8 cellular contexts compared by ENCODE assay signal in the genomic region with DNA sequence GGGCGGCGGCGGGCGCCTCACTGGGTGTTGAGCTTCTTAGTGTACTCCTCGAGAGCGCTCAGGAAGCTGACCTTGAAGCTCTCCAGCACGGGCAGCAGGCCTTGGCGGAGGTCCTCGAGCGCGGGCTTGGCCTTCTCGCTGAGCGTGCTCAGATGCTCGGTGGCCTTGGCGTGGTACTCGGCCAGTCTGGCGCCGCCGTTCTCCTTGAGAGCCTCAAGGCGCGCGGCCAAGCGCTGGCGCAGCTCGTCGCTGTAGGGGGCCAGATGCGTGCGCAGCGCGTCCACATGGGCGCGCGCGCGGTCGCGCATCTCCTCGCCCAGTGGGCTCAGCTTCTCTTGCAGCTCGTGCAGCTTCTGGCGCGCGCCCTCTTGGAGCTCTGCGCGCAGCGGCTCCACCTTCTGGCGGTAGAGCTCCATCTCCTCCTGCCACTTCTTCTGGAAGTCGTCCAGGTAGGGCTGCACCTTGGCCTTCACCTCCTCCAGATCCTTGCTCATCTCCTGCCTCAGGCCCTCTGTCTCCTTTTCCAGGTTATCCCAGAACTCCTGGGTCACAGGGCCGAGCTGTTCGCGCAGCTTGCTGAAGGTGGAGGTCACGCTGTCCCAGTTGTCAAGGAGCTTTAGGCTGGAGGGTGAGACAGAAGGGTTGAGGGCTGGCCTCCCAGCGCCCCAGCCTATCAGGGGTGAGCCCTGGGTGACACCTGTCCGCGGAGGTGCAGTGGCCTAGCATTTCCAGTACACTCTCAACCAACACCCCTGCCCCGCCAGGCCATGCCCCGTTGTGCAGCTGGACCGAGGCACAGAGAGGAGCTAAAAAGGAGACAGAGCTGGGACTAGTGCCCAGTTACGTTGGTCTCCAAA. TPM values are rescaled to one million over a fixed set of nuclear protein-coding genes. Genes with fewer than 3 reads are reported as not detected.
DNase-seq lines count a peak whose midpoint lies in the region; ATAC-seq and TF ChIP-seq lines count a peak whose summit lies in the region.

No MANE protein-coding gene starts in this region.

- H3K9me3 Mint-ChIP-seq in activated T-helper 17 cell treated with anti-CD3 and anti-CD28 coated beads, Interleukin-2, amount 50 U/mL, for 72 hours, result no peaks in the 10 kb centered on the region
- H3K9me3 Mint-ChIP-seq in natural killer cell, result no peaks in the 10 kb centered on the region

- DNase-seq in DMS153 (lab: John Stamatoyannopoulos, UW) (peak; percentile 76), fibroblast of pulmonary artery (ENCODE audit: low read depth) (peak; percentile 98), natural killer cell (peak; percentile 75)
- DNase-seq in Jurkat, Clone E6-1 (ENCODE audit: low read depth, low spot score), result peak; percentile 84
- peak; percentile 64 to 83 (median 70) for DNase-seq in stimulated activated naive CD4-positive, alpha-beta T cell (lab: John Stamatoyannopoulos, UW)

- H3K36me3 Mint-ChIP-seq in activated T-helper 17 cell treated with anti-CD3 and anti-CD28 coated beads, Interleukin-2, amount 50 U/mL, for 72 hours (ENCODE audit: low read depth), result no peaks in the 10 kb centered on the region
- H3K36me3 Mint-ChIP-seq in natural killer cell, result no peaks in the 10 kb centered on the region

- intact Hi-C loops in natural killer cell (cut with micrococcal nuclease), result loop anchor here (1.0 to 5.0 kb wide), 2 partner anchors 45 to 104 kb away; partner anchors contain the start of gene APOA5

- no peak overlapping the region for H3K27ac Mint-ChIP-seq in activated T-helper 17 cell treated with anti-CD3 and anti-CD28 coated beads, Interleukin-2, amount 50 U/mL, for 72 hours
- peak overlapping the region; percentile 46 to 82 for H3K27ac Mint-ChIP-seq in natural killer cell

- TF ChIP-seq CTCF in fibroblast of pulmonary artery (IDR thresholded peaks at IDR 0.05; ENCODE audit: low read length, missing control alignments), result peak; percentile 64
- TF ChIP-seq CTCF in natural killer cell (IDR thresholded peaks at IDR 0.05), result peak; percentile 63

- peak overlapping the region; percentile 66 for H3K4me3 Mint-ChIP-seq in activated T-helper 17 cell treated with anti-CD3 and anti-CD28 coated beads, Interleukin-2, amount 50 U/mL, for 72 hours
- H3K4me3 Mint-ChIP-seq in natural killer cell, result peak overlapping the region; percentile 84

- H3K4me1 Mint-ChIP-seq in activated T-helper 17 cell treated with anti-CD3 and anti-CD28 coated beads, Interleukin-2, amount 50 U/mL, for 72 hours, result no peaks in the 10 kb centered on the region
- peaks cover 17 to 18% of the 10 kb centered on the region in 2 donors for H3K4me1 Mint-ChIP-seq in natural killer cell

- H3K27me3 Mint-ChIP-seq in activated T-helper 17 cell treated with anti-CD3 and anti-CD28 coated beads, Interleukin-2, amount 50 U/mL, for 72 hours, result no peaks in the 10 kb centered on the region
- H3K27me3 Mint-ChIP-seq in natural killer cell (ENCODE audit: low read depth in 2 of 2), result peaks cover 0 to 2% of the 10 kb centered on the region in 2 donors

- peak overlapping the region; percentile 52 for H3K4me3 ChIP-seq in Jurkat, Clone E6-1 (ENCODE audit: low read length)
- peak overlapping the region; percentile 14 for H3K4me3 ChIP-seq in fibroblast of pulmonary artery (replicated peaks; ENCODE audit: low read depth, low read length)

- ATAC-seq in GM21528 (IDR thresholded peaks at IDR 0.05; ENCODE audit: low FRiP score, unreplicated experiment), result peak; percentile 69
- ATAC-seq in activated T-helper 17 cell treated with anti-CD3 and anti-CD28 coated beads, Interleukin-2, amount 50 U/mL, for 72 hours (replicated peaks), result peak; percentile 89
- peak; percentile 92 to 97 (median 96) for ATAC-seq in natural killer cell

TF ChIP-seq in PFSK-1, 5 proteins besides CTCF, POLR2A, EP300 and RAD21:
- TF ChIP-seq FOXP2 (optimal IDR thresholded peaks at IDR 0.05; ENCODE audit: borderline replicate concordance, extremely low read depth, extremely low read length, insufficient read depth), result peak; percentile 12
- TF ChIP-seq, protein P1, sequence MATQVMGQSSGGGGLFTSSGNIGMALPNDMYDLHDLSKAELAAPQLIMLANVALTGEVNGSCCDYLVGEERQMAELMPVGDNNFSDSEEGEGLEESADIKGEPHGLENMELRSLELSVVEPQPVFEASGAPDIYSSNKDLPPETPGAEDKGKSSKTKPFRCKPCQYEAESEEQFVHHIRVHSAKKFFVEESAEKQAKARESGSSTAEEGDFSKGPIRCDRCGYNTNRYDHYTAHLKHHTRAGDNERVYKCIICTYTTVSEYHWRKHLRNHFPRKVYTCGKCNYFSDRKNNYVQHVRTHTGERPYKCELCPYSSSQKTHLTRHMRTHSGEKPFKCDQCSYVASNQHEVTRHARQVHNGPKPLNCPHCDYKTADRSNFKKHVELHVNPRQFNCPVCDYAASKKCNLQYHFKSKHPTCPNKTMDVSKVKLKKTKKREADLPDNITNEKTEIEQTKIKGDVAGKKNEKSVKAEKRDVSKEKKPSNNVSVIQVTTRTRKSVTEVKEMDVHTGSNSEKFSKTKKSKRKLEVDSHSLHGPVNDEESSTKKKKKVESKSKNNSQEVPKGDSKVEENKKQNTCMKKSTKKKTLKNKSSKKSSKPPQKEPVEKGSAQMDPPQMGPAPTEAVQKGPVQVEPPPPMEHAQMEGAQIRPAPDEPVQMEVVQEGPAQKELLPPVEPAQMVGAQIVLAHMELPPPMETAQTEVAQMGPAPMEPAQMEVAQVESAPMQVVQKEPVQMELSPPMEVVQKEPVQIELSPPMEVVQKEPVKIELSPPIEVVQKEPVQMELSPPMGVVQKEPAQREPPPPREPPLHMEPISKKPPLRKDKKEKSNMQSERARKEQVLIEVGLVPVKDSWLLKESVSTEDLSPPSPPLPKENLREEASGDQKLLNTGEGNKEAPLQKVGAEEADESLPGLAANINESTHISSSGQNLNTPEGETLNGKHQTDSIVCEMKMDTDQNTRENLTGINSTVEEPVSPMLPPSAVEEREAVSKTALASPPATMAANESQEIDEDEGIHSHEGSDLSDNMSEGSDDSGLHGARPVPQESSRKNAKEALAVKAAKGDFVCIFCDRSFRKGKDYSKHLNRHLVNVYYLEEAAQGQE (IDR thresholded peaks at IDR 0.05; ENCODE audit: insufficient read depth in 1 of 2, low read depth in 2 of 2, low read length in 2 of 2), result no peak
- TF ChIP-seq SIN3A (IDR thresholded peaks at IDR 0.05; ENCODE audit: borderline replicate concordance, insufficient read depth, low read length), result no peak
TF ChIP-seq in PFSK-1: peak in this region for 1.

RNA-seq across cellular contexts. Expression of gene APOA1, which starts 1.4 kb away (rescaled TPM):
- not detected for polyA plus RNA-seq in Jurkat, Clone E6-1 (2012; ENCODE audit: insufficient read depth, insufficient read length)
- polyA plus RNA-seq in PFSK-1 (2012; ENCODE audit: insufficient read length, low read depth), result not detected
- total RNA-seq in activated T-helper 17 cell treated with anti-CD3 and anti-CD28 coated beads, Interleukin-2, amount 50 U/mL, for 72 hours, result under 1 TPM; 0.37 TPM
- under 1 TPM in 2 of 3 donors, not detected in 1; 0.54 to 0.87 TPM for total RNA-seq in natural killer cell

RNA-seq across cellular contexts. Expression of gene APOC3, which starts 6.3 kb away (rescaled TPM):
- polyA plus RNA-seq in Jurkat, Clone E6-1 (2012; ENCODE audit: insufficient read depth, insufficient read length), result not detected
- not detected for polyA plus RNA-seq in PFSK-1 (2012; ENCODE audit: insufficient read length, low read depth)
- not detected for total RNA-seq in activated T-helper 17 cell treated with anti-CD3 and anti-CD28 coated beads, Interleukin-2, amount 50 U/mL, for 72 hours
- total RNA-seq in natural killer cell, result not detected

RNA-seq across cellular contexts. Expression of gene APOA4, which starts 12.9 kb away (rescaled TPM):
- not detected for polyA plus RNA-seq in Jurkat, Clone E6-1 (2012; ENCODE audit: insufficient read depth, insufficient read length)
- polyA plus RNA-seq in PFSK-1 (2012; ENCODE audit: insufficient read length, low read depth), result not detected
- total RNA-seq in activated T-helper 17 cell treated with anti-CD3 and anti-CD28 coated beads, Interleukin-2, amount 50 U/mL, for 72 hours, result not detected
- not detected for total RNA-seq in natural killer cell

RNA-seq across cellular contexts. Expression of gene APOA5, which starts 44.3 kb away (rescaled TPM):
- not detected for polyA plus RNA-seq in Jurkat, Clone E6-1 (2012; ENCODE audit: insufficient read depth, insufficient read length)
- polyA plus RNA-seq in PFSK-1 (2012; ENCODE audit: insufficient read length, low read depth), result not detected
- not detected for total RNA-seq in activated T-helper 17 cell treated with anti-CD3 and anti-CD28 coated beads, Interleukin-2, amount 50 U/mL, for 72 hours
- not detected for total RNA-seq in natural killer cell

RNA-seq across cellular contexts. Expression of gene ZPR1, which starts 48.2 kb away (rescaled TPM):
- polyA plus RNA-seq in Jurkat, Clone E6-1 (2012; ENCODE audit: insufficient read depth, insufficient read length), result 96.2 TPM
- polyA plus RNA-seq in PFSK-1 (2012; ENCODE audit: insufficient read length, low read depth), result 138 TPM
- total RNA-seq in activated T-helper 17 cell treated with anti-CD3 and anti-CD28 coated beads, Interleukin-2, amount 50 U/mL, for 72 hours, result 10 to 100 TPM; 66.4 to 98.1 TPM
- 100 to 1,000 TPM in 1 of 3 donors, 10 to 100 TPM in 2; 92.0 to 107 (median 92.6) TPM for total RNA-seq in natural killer cell

Comparison
In these comparisons a context has a peak if more than half of its experiments do, and no peak if none do; other contexts are left out.
1. Peak in every context shown above with its lines: DNase-seq, ATAC-seq and H3K4me3 ChIP-seq.